9 cellular contexts compared by ENCODE assay signal in the genomic region with DNA sequence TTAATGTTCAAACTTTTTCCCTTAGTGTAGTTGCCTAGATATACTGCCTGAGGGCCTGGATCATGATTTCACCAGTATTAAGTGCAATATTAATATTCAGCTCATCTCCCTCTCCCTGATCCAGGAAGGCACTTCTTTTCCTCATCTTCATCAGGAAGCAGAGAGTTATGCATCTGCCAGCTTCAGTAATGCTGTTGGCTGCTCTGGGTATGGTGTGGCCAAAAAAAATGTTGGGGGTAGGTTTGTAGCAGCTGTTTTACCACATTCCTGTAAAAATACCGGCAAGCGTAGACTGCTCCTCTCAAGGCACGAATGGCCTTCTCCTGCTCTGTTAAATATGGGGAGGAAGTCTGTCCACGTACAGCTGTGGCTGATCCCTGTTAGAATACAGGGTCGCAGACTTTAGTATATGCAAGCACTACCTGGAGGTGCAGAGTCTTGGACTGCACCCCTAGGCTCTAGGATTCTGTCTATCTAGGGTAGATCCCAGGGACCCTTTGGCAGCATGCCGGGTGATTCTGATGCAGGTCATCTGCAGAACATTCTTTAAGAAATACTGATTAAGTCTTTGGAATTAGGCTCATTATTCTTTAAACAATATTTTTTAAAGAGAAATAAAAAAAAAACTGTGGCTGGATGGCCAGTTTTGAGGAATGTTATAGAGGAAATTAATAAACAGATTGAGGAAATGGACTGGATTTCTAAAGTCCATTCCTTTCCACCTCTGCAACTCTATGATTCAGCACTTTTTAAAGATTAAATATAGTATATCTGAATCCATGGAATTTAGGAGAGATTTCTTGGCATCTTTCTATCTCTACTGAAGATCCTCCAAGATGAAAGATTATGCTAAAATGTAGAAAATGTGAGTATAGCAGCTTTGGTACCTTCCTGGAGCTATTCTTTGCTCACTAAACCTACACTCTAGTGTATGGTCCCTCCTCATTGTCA. TPM values are rescaled to one million over a fixed set of nuclear protein-coding genes. Genes with fewer than 3 reads are reported as not detected.
DNase-seq lines count a peak whose midpoint lies in the region; ATAC-seq and TF ChIP-seq lines count a peak whose summit lies in the region.
"Had no signal": no experiment of that assay in that cellular context is flagged by ENCODE, and none has a peak within 500 bp of the region (broad histone marks: within the 10 kb centered on the region; RNA-seq: fewer than 3 reads in every experiment).

No MANE protein-coding gene starts in this region.

- no peak for ATAC-seq in GM18909 (IDR thresholded peaks at IDR 0.05; ENCODE audit: poor library complexity, unreplicated experiment)
- ATAC-seq in GM21360 (IDR thresholded peaks at IDR 0.05; ENCODE audit: unreplicated experiment): no peak
- ATAC-seq in HG02884 (IDR thresholded peaks at IDR 0.05; ENCODE audit: unreplicated experiment): no peak

- peak overlapping the region; percentile 5 for H3K4me3 ChIP-seq in MG63
- H3K4me3 ChIP-seq in dorsolateral prefrontal cortex: no peak overlapping the region
- H3K4me3 ChIP-seq in neural progenitor cell: no peak overlapping the region

- H3K4me1 ChIP-seq in neural progenitor cell: peaks cover 8% of the 10 kb centered on the region

- H3K36me3 Mint-ChIP-seq in neural progenitor cell: no peaks in the 10 kb centered on the region

- H3K27me3 ChIP-seq in MG63: no peaks in the 10 kb centered on the region
- no peaks in the 10 kb centered on the region for H3K27me3 ChIP-seq in dorsolateral prefrontal cortex
- H3K27me3 ChIP-seq in neural progenitor cell: no peaks in the 10 kb centered on the region

- intact Hi-C loops in dorsolateral prefrontal cortex (cut with DNase I): loop anchor here in 1 of 2 donors (10.0 kb wide), 1 partner anchor 165 kb away; no protein-coding TSS in a partner anchor
- intact Hi-C loops in posterior cingulate gyrus (cut with DNase I): no loop called here

- H3K79me2 ChIP-seq in neural progenitor cell (ENCODE audit: low read depth): no peaks in the 10 kb centered on the region

- no peak overlapping the region for H3K27ac Mint-ChIP-seq in neural progenitor cell

- H3K27me3 Mint-ChIP-seq in neural progenitor cell (ENCODE audit: insufficient read depth, low read depth): peaks cover 6% of the 10 kb centered on the region

- H3K4me1 Mint-ChIP-seq in neural progenitor cell: peaks cover 9% of the 10 kb centered on the region

- H3K4me2 ChIP-seq in neural progenitor cell: no peak overlapping the region

- no peaks in the 10 kb centered on the region for H3K9me3 ChIP-seq in MG63
- H3K9me3 ChIP-seq in neural progenitor cell (ENCODE audit: low read depth): no peaks in the 10 kb centered on the region

- H3K36me3 ChIP-seq in MG63 (no peaks in the 10 kb centered on the region), neural progenitor cell (no peaks in the 10 kb centered on the region)

- H3K27ac ChIP-seq in dorsolateral prefrontal cortex: peak overlapping the region in 35 of 59 donors; percentile 1 to 73 (median 46)
- H3K27ac ChIP-seq in neural progenitor cell: no peak overlapping the region

- TF ChIP-seq CTCF in dorsolateral prefrontal cortex (IDR thresholded peaks at IDR 0.05 in 54 of 56, conservative IDR thresholded peaks at IDR 0.05 in 2 of 56; ENCODE audit: low read depth in 1 of 56, partially characterized antibody in 56 of 56): no peak
- TF ChIP-seq CTCF in neural progenitor cell (IDR thresholded peaks at IDR 0.05): no peak

- H3K4me3 Mint-ChIP-seq in neural progenitor cell: no peak overlapping the region

- H2AFZ ChIP-seq in neural progenitor cell (replicated peaks): peak overlapping the region; percentile 74

- no peaks in the 10 kb centered on the region for H3K9me3 Mint-ChIP-seq in neural progenitor cell

- H3F3A ChIP-seq in neural progenitor cell (ENCODE audit: low read depth): no peaks in the 10 kb centered on the region

- H3K9ac ChIP-seq in neural progenitor cell: no peak overlapping the region

- DNase-seq in AG20443 (ENCODE audit: low spot score): peak; percentile 51
- peak; percentile 86 for DNase-seq in MG63
- DNase-seq in dorsolateral prefrontal cortex: no peak
- DNase-seq in neural progenitor cell (ENCODE audit: low spot score): no peak
- no peak for DNase-seq in posterior cingulate gyrus
- DNase-seq: NCI-H524 had no signal

- H4K20me1 ChIP-seq in neural progenitor cell (ENCODE audit: low read depth): no peaks in the 10 kb centered on the region

RNA-seq across cellular contexts. Expression of gene GLS, which starts 21.0 kb away (rescaled TPM):
- total RNA-seq in MG63 (2014; rRNA removed; shearing (Covaris generic); ENCODE audit: low replicate concordance): 118 and 149 TPM in 2 replicates
- total RNA-seq in dorsolateral prefrontal cortex (100 to 1,000 TPM; 130 to 387 (median 309) TPM), neural progenitor cell (ENCODE audit: low replicate concordance) (42.0 and 54.0 TPM in 2 replicates)

Comparison
In these comparisons a context has a peak if more than half of its experiments do, and no peak if none do; other contexts are left out.
1. DNase-seq: peak in AG20443 (single experiment) and MG63 (single experiment); none in dorsolateral prefrontal cortex (0 of 10), neural progenitor cell (single experiment) and posterior cingulate gyrus (0 of 10).